Comparison of ENCODE assay signal across 2 cellular contexts in the genomic region with DNA sequence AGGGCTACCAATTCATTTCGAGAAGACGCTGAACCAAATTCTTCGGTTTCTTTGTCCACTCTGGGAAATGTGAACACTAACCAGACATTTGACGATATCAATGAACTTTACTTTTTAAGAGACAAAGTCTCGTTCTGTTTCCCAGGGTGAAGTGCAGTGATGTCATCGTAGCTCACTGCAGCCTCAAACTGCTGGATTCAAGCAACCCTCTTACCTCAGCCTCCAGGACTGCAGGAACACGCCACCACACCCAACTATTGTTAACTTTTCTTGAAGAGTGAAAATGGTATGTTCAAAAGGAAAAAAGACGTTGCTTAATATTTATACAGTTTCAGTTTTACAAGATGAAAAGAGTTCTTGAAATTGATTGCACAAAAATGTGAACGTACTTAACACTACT.
A peak's percentile ranks its signal among the peaks of the same experiment; 100 is the strongest.
TF ChIP-seq lines count a peak whose summit lies in the region.

No MANE protein-coding gene starts in this region.

TF ChIP-seq in HepG2, 621 proteins besides CTCF, POLR2A, EP300 and RAD21:
- TF ChIP-seq YEATS2 (CRISPR knock-in tag; IDR thresholded peaks at IDR 0.05; ENCODE audit: borderline replicate concordance): no peak
- TF ChIP-seq BCL6 (CRISPR knock-in tag; IDR thresholded peaks at IDR 0.05): peak; percentile 58; the same call in 1 of the 2 replicates
- TF ChIP-seq ATF7 (IDR thresholded peaks at IDR 0.05): peak; percentile 47; the same call in 1 of the 2 replicates
- TF ChIP-seq ATF7 (CRISPR knock-in tag; IDR thresholded peaks at IDR 0.05): no peak
- TF ChIP-seq DDIT3 (CRISPR knock-in tag; IDR thresholded peaks at IDR 0.05): no peak
- TF ChIP-seq ATF1 (CRISPR knock-in tag; IDR thresholded peaks at IDR 0.05): peak; percentile 35; the same call in 1 of the 2 replicates

TF ChIP-seq in HEK293T, 16 proteins besides CTCF, POLR2A, EP300 and RAD21:
- TF ChIP-seq ZNF384 (IDR thresholded peaks at IDR 0.05): no peak
- TF ChIP-seq CTBP1 (IDR thresholded peaks at IDR 0.05; ENCODE audit: borderline replicate concordance): no peak
- TF ChIP-seq SUZ12 (IDR thresholded peaks at IDR 0.05): no peak
- TF ChIP-seq HDGF (IDR thresholded peaks at IDR 0.05; ENCODE audit: borderline replicate concordance): no peak
- TF ChIP-seq L3MBTL2 (conservative IDR thresholded peaks at IDR 0.05): no peak
- TF ChIP-seq, protein P1, sequence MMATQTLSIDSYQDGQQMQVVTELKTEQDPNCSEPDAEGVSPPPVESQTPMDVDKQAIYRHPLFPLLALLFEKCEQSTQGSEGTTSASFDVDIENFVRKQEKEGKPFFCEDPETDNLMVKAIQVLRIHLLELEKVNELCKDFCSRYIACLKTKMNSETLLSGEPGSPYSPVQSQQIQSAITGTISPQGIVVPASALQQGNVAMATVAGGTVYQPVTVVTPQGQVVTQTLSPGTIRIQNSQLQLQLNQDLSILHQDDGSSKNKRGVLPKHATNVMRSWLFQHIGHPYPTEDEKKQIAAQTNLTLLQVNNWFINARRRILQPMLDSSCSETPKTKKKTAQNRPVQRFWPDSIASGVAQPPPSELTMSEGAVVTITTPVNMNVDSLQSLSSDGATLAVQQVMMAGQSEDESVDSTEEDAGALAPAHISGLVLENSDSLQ (IDR thresholded peaks at IDR 0.05): no peak
- no peak for TF ChIP-seq ARNT (IDR thresholded peaks at IDR 0.05)
- no peak for TF ChIP-seq BHLHE40 (IDR thresholded peaks at IDR 0.05; ENCODE audit: borderline replicate concordance)
- no peak for TF ChIP-seq SP1 (IDR thresholded peaks at IDR 0.05)
- no peak for TF ChIP-seq FOXM1 (IDR thresholded peaks at IDR 0.05; ENCODE audit: borderline replicate concordance)
- no peak for TF ChIP-seq NFRKB (IDR thresholded peaks at IDR 0.05)
- TF ChIP-seq LEF1 (IDR thresholded peaks at IDR 0.05; ENCODE audit: borderline replicate concordance): no peak
- TF ChIP-seq ELF4 (IDR thresholded peaks at IDR 0.05): no peak
- TF ChIP-seq FOXK2 (IDR thresholded peaks at IDR 0.05): no peak
- TF ChIP-seq TARDBP (IDR thresholded peaks at IDR 0.05): no peak
- no peak for TF ChIP-seq FOXA1 (IDR thresholded peaks at IDR 0.05)
